26 cellular contexts compared by ENCODE assay signal in genomic region chr10:3133948-3134347, GRCh38. TPM values are rescaled to one million over a fixed set of nuclear protein-coding genes. Genes with fewer than 3 reads are reported as not detected.
DNase-seq lines count a peak whose midpoint lies in the region; ATAC-seq and TF ChIP-seq lines count a peak whose summit lies in the region.
"Had no signal": no experiment of that assay in that cellular context is flagged by ENCODE, and none has a peak within 500 bp of the region (broad histone marks: within the 10 kb centered on the region; RNA-seq: fewer than 3 reads in every experiment).

No MANE protein-coding gene starts in this region.

- peaks cover 56% of the 10 kb centered on the region for H3K36me3 ChIP-seq in CD4-positive, alpha-beta memory T cell (ENCODE audit: insufficient read depth, low read length)
- H3K36me3 ChIP-seq in vagina = peaks cover 0 to 73% of the 10 kb centered on the region in 2 donors

- peaks cover 2% of the 10 kb centered on the region for H3K4me1 Mint-ChIP-seq in activated CD4-positive, alpha-beta T cell treated with anti-CD3 and anti-CD28 coated beads for 36 hours
- H3K4me1 Mint-ChIP-seq in CD4-positive, alpha-beta memory T cell = no peaks in the 10 kb centered on the region
- no peaks in the 10 kb centered on the region for H3K4me1 Mint-ChIP-seq in activated CD4-positive, alpha-beta memory T cell treated with anti-CD3 and anti-CD28 coated beads for 36 hours (ENCODE audit: low read depth)
- H3K4me1 Mint-ChIP-seq: CD8-positive, alpha-beta memory T cell; stimulated activated naive B cell treated with anti-CD40 and anti-IgM and Interleukin-4, amounts not matched to agents 10 μg/mL and 1 μg/mL and 100 μg/mL, for 72 hours had no signal

- H3K9me3 ChIP-seq in CD4-positive, alpha-beta memory T cell (ENCODE audit: control insufficient read depth in 1 of 2, low read length in 2 of 2) = no peaks in the 10 kb centered on the region
- no peaks in the 10 kb centered on the region for H3K9me3 ChIP-seq in vagina
- H3K9me3 ChIP-seq: ascending aorta, sigmoid colon, testis had no signal

- no peak overlapping the region for H3K4me3 Mint-ChIP-seq in activated CD4-positive, alpha-beta T cell treated with anti-CD3 and anti-CD28 coated beads for 36 hours
- H3K4me3 Mint-ChIP-seq in CD4-positive, alpha-beta memory T cell = no peak overlapping the region
- no peak overlapping the region for H3K4me3 Mint-ChIP-seq in activated CD4-positive, alpha-beta memory T cell treated with anti-CD3 and anti-CD28 coated beads for 36 hours
- H3K4me3 Mint-ChIP-seq: activated CD8-positive, alpha-beta memory T cell treated with anti-CD3 and anti-CD28 coated beads, Interleukin-2, amount 10 ng/mL, durations not matched to agents 7 days and 5 days; CD8-positive, alpha-beta memory T cell; stimulated activated naive B cell treated with anti-CD40 and anti-IgM and Interleukin-4, amounts not matched to agents 10 μg/mL and 1 μg/mL and 100 μg/mL, for 72 hours had no signal

- no peak for TF ChIP-seq POLR2A in vagina (IDR thresholded peaks at IDR 0.05)

- no peaks in the 10 kb centered on the region for H3K4me1 ChIP-seq in CD4-positive, alpha-beta memory T cell (ENCODE audit: insufficient read depth, low read length)
- no peaks in the 10 kb centered on the region for H3K4me1 ChIP-seq in vagina

- POLR2A ChIA-PET in activated CD4-positive, alpha-beta T cell treated with anti-CD3 and anti-CD28 coated beads for 36 hours (lab: Charles Lee) = interaction anchor here (0.6 kb wide), 1 partner anchor 354 kb away, joined by 5 read pairs; no protein-coding TSS in a partner anchor
- POLR2A ChIA-PET in CD4-positive, alpha-beta memory T cell (lab: Charles Lee; ENCODE audit: partially characterized antibody) = no interaction called here
- POLR2A ChIA-PET in activated CD4-positive, alpha-beta memory T cell treated with anti-CD3 and anti-CD28 coated beads for 36 hours (lab: Charles Lee) = no interaction called here

- H3K9me3 Mint-ChIP-seq in activated CD4-positive, alpha-beta T cell treated with anti-CD3 and anti-CD28 coated beads for 36 hours (ENCODE audit: low read depth) = no peaks in the 10 kb centered on the region
- no peaks in the 10 kb centered on the region for H3K9me3 Mint-ChIP-seq in CD4-positive, alpha-beta memory T cell
- H3K9me3 Mint-ChIP-seq in activated CD4-positive, alpha-beta memory T cell treated with anti-CD3 and anti-CD28 coated beads for 36 hours = no peaks in the 10 kb centered on the region
- H3K9me3 Mint-ChIP-seq: activated naive CD4-positive, alpha-beta T cell treated with anti-CD3 and anti-CD28 coated beads, Interleukin-2, amount 50 U/mL, for 72 hours; CD8-positive, alpha-beta memory T cell; stimulated activated naive B cell treated with anti-CD40 and anti-IgM and Interleukin-4, amounts not matched to agents 10 μg/mL and 1 μg/mL and 100 μg/mL, for 72 hours had no signal

- H3K36me3 Mint-ChIP-seq in activated CD4-positive, alpha-beta T cell treated with anti-CD3 and anti-CD28 coated beads for 36 hours (ENCODE audit: low read depth) = peaks cover 82% of the 10 kb centered on the region
- peaks cover 64 to 86% of the 10 kb centered on the region in 2 donors for H3K36me3 Mint-ChIP-seq in CD4-positive, alpha-beta memory T cell
- peaks cover 70% of the 10 kb centered on the region for H3K36me3 Mint-ChIP-seq in activated CD4-positive, alpha-beta memory T cell treated with anti-CD3 and anti-CD28 coated beads for 36 hours

- intact Hi-C loops in activated CD4-positive, alpha-beta T cell treated with anti-CD3 and anti-CD28 coated beads for 36 hours (cut with DNase I, micrococcal nuclease) = no loop called here
- intact Hi-C loops in CD4-positive, alpha-beta memory T cell (cut with micrococcal nuclease) = no loop called here
- intact Hi-C loops in activated CD4-positive, alpha-beta memory T cell treated with anti-CD3 and anti-CD28 coated beads for 36 hours (cut with micrococcal nuclease) = no loop called here
- intact Hi-C loops in vagina (cut with DNase I) = no loop called here

- no peak for DNase-seq in activated CD4-positive, alpha-beta T cell treated with anti-CD3 and anti-CD28 coated beads for 36 hours
- DNase-seq in activated CD4-positive, alpha-beta T cell treated with anti-CD3 and anti-CD28 coated beads, Interleukin-2, amount 50 U/mL, for 1 hour = no peak
- no peak for DNase-seq in CD4-positive, alpha-beta memory T cell
- DNase-seq in activated CD4-positive, alpha-beta memory T cell treated with anti-CD3 and anti-CD28 coated beads for 36 hours = no peak
- DNase-seq in epithelial cell of prostate (ENCODE audit: low read depth, low spot score) (no peak), vagina (ENCODE audit: extremely low spot score in 2 of 2) (no peak)
- DNase-seq: activated CD8-positive, alpha-beta memory T cell treated with anti-CD3 and anti-CD28 coated beads, Interleukin-2, amount 10 ng/mL, durations not matched to agents 7 days and 5 days; AML-193; CD8-positive, alpha-beta memory T cell; HCEC 1CT; mesenchymal stem cell; NCI-H1436 treated with DMSO at 0.1 percent for 48 hours; NCI-H774; RPMI8226; stimulated activated CD4-positive, alpha-beta T cell treated with anti-CD3 and anti-CD28 coated beads, Interleukin-4, amount 100 ng/mL, for 4 hours; stimulated activated naive B cell treated with anti-CD40 and anti-IgM and Interleukin-4, amounts not matched to agents 10 μg/mL and 1 μg/mL and 100 μg/mL, for 72 hours; testis had no signal

- H3K27ac ChIP-seq in CD4-positive, alpha-beta memory T cell (ENCODE audit: low read depth, low read length) = no peak overlapping the region
- H3K27ac ChIP-seq in epithelial cell of prostate (peak overlapping the region; percentile 67), vagina (no peak overlapping the region)
- H3K27ac ChIP-seq: 22Rv1, ascending aorta, sigmoid colon, testis had no signal

- ATAC-seq in activated CD4-positive, alpha-beta T cell treated with anti-CD3 and anti-CD28 coated beads for 36 hours = no peak
- ATAC-seq in GM18519 (IDR thresholded peaks at IDR 0.05; ENCODE audit: low FRiP score, unreplicated experiment) (no peak), HG03571 (IDR thresholded peaks at IDR 0.05; ENCODE audit: unreplicated experiment) (no peak)
- ATAC-seq: activated CD4-positive, CD25-positive, alpha-beta regulatory T cell treated with anti-CD3 and anti-CD28 coated beads, Interleukin-2, amount 50 U/mL, for 24 hours; activated CD8-positive, alpha-beta memory T cell treated with anti-CD3 and anti-CD28 coated beads, Interleukin-2, amount 10 ng/mL, durations not matched to agents 7 days and 5 days; activated naive CD4-positive, alpha-beta T cell treated with anti-CD3 and anti-CD28 coated beads, Interleukin-2, amount 50 U/mL, for 72 hours; left lobe of liver; stimulated activated naive B cell treated with anti-CD40 and anti-IgM and Interleukin-4, amounts not matched to agents 10 μg/mL and 1 μg/mL and 100 μg/mL, for 72 hours had no signal

- H3K27me3 Mint-ChIP-seq in activated CD4-positive, alpha-beta T cell treated with anti-CD3 and anti-CD28 coated beads for 36 hours = no peaks in the 10 kb centered on the region
- no peaks in the 10 kb centered on the region for H3K27me3 Mint-ChIP-seq in CD4-positive, alpha-beta memory T cell
- no peaks in the 10 kb centered on the region for H3K27me3 Mint-ChIP-seq in activated CD4-positive, alpha-beta memory T cell treated with anti-CD3 and anti-CD28 coated beads for 36 hours
- H3K27me3 Mint-ChIP-seq: activated CD8-positive, alpha-beta memory T cell treated with anti-CD3 and anti-CD28 coated beads, Interleukin-2, amount 10 ng/mL, durations not matched to agents 7 days and 5 days; CD8-positive, alpha-beta memory T cell; progenitor cell of endocrine pancreas; stimulated activated naive B cell treated with anti-CD40 and anti-IgM and Interleukin-4, amounts not matched to agents 10 μg/mL and 1 μg/mL and 100 μg/mL, for 72 hours had no signal

- H3K27ac Mint-ChIP-seq in activated CD4-positive, alpha-beta T cell treated with anti-CD3 and anti-CD28 coated beads for 36 hours = peak overlapping the region; percentile 72
- peak overlapping the region in 4 of 7 donors; percentile 32 to 56 (median 45) for H3K27ac Mint-ChIP-seq in CD4-positive, alpha-beta memory T cell
- peak overlapping the region; percentile 71 for H3K27ac Mint-ChIP-seq in activated CD4-positive, alpha-beta memory T cell treated with anti-CD3 and anti-CD28 coated beads for 36 hours
- H3K27ac Mint-ChIP-seq: progenitor cell of endocrine pancreas had no signal

- H3K27me3 ChIP-seq in CD4-positive, alpha-beta memory T cell (ENCODE audit: insufficient read depth, low read length) = no peaks in the 10 kb centered on the region
- no peaks in the 10 kb centered on the region for H3K27me3 ChIP-seq in vagina
- H3K27me3 ChIP-seq: ascending aorta, sigmoid colon, testis had no signal

- CTCF ChIA-PET in activated CD4-positive, alpha-beta T cell treated with anti-CD3 and anti-CD28 coated beads for 36 hours (lab: Charles Lee) = interaction anchor here (0.7 to 1.3 kb wide), 2 partner anchors 15 to 22 kb away, joined by 3 read pairs; no protein-coding TSS in a partner anchor
- CTCF ChIA-PET in CD4-positive, alpha-beta memory T cell (lab: Charles Lee; ENCODE audit: partially characterized antibody) = interaction anchor here (1.0 kb wide), 1 partner anchor 59 kb away, joined by 3 read pairs; no protein-coding TSS in a partner anchor
- CTCF ChIA-PET in activated CD4-positive, alpha-beta memory T cell treated with anti-CD3 and anti-CD28 coated beads for 36 hours (lab: Charles Lee) = interaction anchor here (0.9 kb wide), 1 partner anchor 20 kb away, joined by 3 read pairs; no protein-coding TSS in a partner anchor

- TF ChIP-seq CTCF in vagina (IDR thresholded peaks at IDR 0.05) = no peak

- no peak overlapping the region for H3K4me3 ChIP-seq in CD4-positive, alpha-beta memory T cell (ENCODE audit: low read length in 2 of 2)
- H3K4me3 ChIP-seq in vagina = no peak overlapping the region
- H3K4me3 ChIP-seq: ascending aorta, sigmoid colon, testis had no signal

RNA-seq across cellular contexts. Expression of gene PITRM1, which starts 38.6 kb away (rescaled TPM):
- total RNA-seq in activated CD4-positive, alpha-beta T cell treated with anti-CD3 and anti-CD28 coated beads for 36 hours = 10 to 100 TPM; 84.8 to 97.9 TPM
- 10 to 100 TPM; 78.5 to 80.7 TPM for total RNA-seq in CD4-positive, alpha-beta memory T cell
- 10 to 100 TPM; 25.5 to 47.6 TPM for polyA plus RNA-seq in CD4-positive, alpha-beta memory T cell
- total RNA-seq in activated CD4-positive, alpha-beta memory T cell treated with anti-CD3 and anti-CD28 coated beads for 36 hours = 100 to 1,000 TPM; 103 to 109 TPM
- 58.9 TPM for total RNA-seq in vagina
